Comparison of ENCODE assay signal across 1 cellular context in the genomic region with DNA sequence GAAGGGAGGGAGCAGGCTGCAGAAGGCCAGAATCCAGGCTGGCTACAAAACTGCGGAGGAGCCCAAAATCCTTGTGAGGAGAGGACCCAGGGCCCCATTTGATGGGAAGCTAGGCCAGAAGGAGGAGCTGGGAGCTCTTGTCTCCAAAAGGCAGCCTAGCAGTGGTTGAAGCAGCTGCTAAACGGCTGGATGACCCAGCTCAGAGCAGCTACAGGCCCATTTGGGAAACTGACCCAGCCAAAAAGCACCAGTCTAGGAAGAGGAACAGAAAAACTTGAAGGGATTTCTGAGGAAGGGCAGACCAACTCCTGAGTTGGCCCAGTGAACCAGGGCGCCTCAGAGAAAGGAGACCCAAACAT.
TF ChIP-seq lines count a peak whose summit lies in the region.

No MANE protein-coding gene starts in this region.

TF ChIP-seq in GM23338, 12 proteins besides CTCF, POLR2A, EP300 and RAD21 (continued from another document):
- TF ChIP-seq STAT1 (IDR thresholded peaks at IDR 0.05; ENCODE audit: unreplicated experiment) (no peak), ZNF331 (CRISPR knock-in tag; IDR thresholded peaks at IDR 0.05; ENCODE audit: low read depth) (no peak), EZH2 (IDR thresholded peaks at IDR 0.05; ENCODE audit: low read depth, unreplicated experiment) (no peak), ZNF114 (CRISPR knock-in tag; IDR thresholded peaks at IDR 0.05) (no peak), CREB1 (CRISPR knock-in tag; IDR thresholded peaks at IDR 0.05; ENCODE audit: low read depth) (no peak)
- TF ChIP-seq, protein P1, sequence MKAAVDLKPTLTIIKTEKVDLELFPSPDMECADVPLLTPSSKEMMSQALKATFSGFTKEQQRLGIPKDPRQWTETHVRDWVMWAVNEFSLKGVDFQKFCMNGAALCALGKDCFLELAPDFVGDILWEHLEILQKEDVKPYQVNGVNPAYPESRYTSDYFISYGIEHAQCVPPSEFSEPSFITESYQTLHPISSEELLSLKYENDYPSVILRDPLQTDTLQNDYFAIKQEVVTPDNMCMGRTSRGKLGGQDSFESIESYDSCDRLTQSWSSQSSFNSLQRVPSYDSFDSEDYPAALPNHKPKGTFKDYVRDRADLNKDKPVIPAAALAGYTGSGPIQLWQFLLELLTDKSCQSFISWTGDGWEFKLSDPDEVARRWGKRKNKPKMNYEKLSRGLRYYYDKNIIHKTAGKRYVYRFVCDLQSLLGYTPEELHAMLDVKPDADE (IDR thresholded peaks at IDR 0.05) = no peak
